Comparison of ENCODE assay signal across 9 cellular contexts in genomic region chr5:139131062-139131856, GRCh38.
A peak's percentile ranks its signal among the peaks of the same experiment; 100 is the strongest.
DNase-seq lines count a peak whose midpoint lies in the region; ATAC-seq and TF ChIP-seq lines count a peak whose summit lies in the region.
"Had no signal": no experiment of that assay in that cellular context is flagged by ENCODE, and none has a peak within 500 bp of the region (broad histone marks: within the 10 kb centered on the region; RNA-seq: fewer than 3 reads in every experiment).

No MANE protein-coding gene starts in this region.

- H3K36me3 ChIP-seq in breast epithelium (no peaks in the 10 kb centered on the region), mammary epithelial cell (ENCODE audit: insufficient read depth, low read length) (no peaks in the 10 kb centered on the region), neuronal stem cell (replicated peaks in 1 of 2; ENCODE audit: control insufficient read depth in 2 of 2, insufficient read depth in 2 of 2, low read length in 2 of 2) (peaks cover 0 to 3% of the 10 kb centered on the region in 2 donors), uterus (no peaks in the 10 kb centered on the region)

- no peak overlapping the region for H2BK12ac ChIP-seq in neuronal stem cell (ENCODE audit: low read length)

- ATAC-seq in foreskin keratinocyte (peak; percentile 21), HG02678 (IDR thresholded peaks at IDR 0.05; ENCODE audit: unreplicated experiment) (no peak), GM19395 (IDR thresholded peaks at IDR 0.05; ENCODE audit: unreplicated experiment) (no peak)
- ATAC-seq: Panc1 had no signal

- CTCF ChIA-PET in mammary epithelial cell (lab: Charles Lee; ENCODE audit: low non-redundant PET): no interaction called here

- H3K4me2 ChIP-seq in mammary epithelial cell (ENCODE audit: insufficient read depth, low read depth, low read length): no peak overlapping the region
- H3K4me2 ChIP-seq in neuronal stem cell (ENCODE audit: insufficient read depth, low read length, poor library complexity, severe bottlenecking): peak overlapping the region; percentile 21

- no peak overlapping the region for H4K91ac ChIP-seq in neuronal stem cell (ENCODE audit: low read depth, low read length, poor library complexity)

- H3K9ac ChIP-seq in mammary epithelial cell (ENCODE audit: insufficient read depth, low read length): no peak overlapping the region
- peak overlapping the region; percentile 71 for H3K9ac ChIP-seq in neuronal stem cell (ENCODE audit: low read depth, low read length, poor library complexity)

- in situ Hi-C loops in mammary epithelial cell (cut with MboI; ENCODE audit: low sequenced_read_pairs in 2 of 2): no loop called here

- no peaks in the 10 kb centered on the region for H4K20me1 ChIP-seq in mammary epithelial cell (ENCODE audit: insufficient read depth, low read length)

- no peaks in the 10 kb centered on the region for H3K9me3 ChIP-seq in breast epithelium
- H3K9me3 ChIP-seq in mammary epithelial cell (replicated peaks; ENCODE audit: insufficient read depth, low read length): no peaks in the 10 kb centered on the region
- H3K9me3 ChIP-seq in neuronal stem cell (replicated peaks in 1 of 2; ENCODE audit: control insufficient read depth in 2 of 2, insufficient read depth in 1 of 2, low read depth in 1 of 2, low read length in 2 of 2): no peaks in the 10 kb centered on the region
- no peaks in the 10 kb centered on the region for H3K9me3 ChIP-seq in uterus

- dilution Hi-C loops in mammary epithelial cell (cut with HindIII; ENCODE audit: low sequenced_read_pairs): loop anchor here (10.0 kb wide), 1 partner anchor 56 kb away; no protein-coding TSS in a partner anchor

- peak overlapping the region; percentile 66 for H3K14ac ChIP-seq in neuronal stem cell (ENCODE audit: low read length)

- H2AK5ac ChIP-seq in neuronal stem cell (ENCODE audit: low read depth, low read length): no peak overlapping the region

- H3K79me1 ChIP-seq in neuronal stem cell (ENCODE audit: low read depth, low read length): no peaks in the 10 kb centered on the region

- H2BK15ac ChIP-seq in neuronal stem cell (ENCODE audit: low read length): no peak overlapping the region

- TF ChIP-seq CTCF in breast epithelium (IDR thresholded peaks at IDR 0.05) (no peak), mammary epithelial cell (conservative IDR thresholded peaks at IDR 0.05 in 1 of 2, IDR thresholded peaks at IDR 0.05 in 1 of 2; ENCODE audit: extremely low read depth in 1 of 2, insufficient read depth in 1 of 2, low read depth in 1 of 2, low read length in 2 of 2) (no peak), foreskin keratinocyte (conservative IDR thresholded peaks at IDR 0.05) (no peak), uterus (IDR thresholded peaks at IDR 0.05) (no peak)

- H3K18ac ChIP-seq in neuronal stem cell (ENCODE audit: low read length): peak overlapping the region; percentile 1

- H2AFZ ChIP-seq in mammary epithelial cell (ENCODE audit: low read depth, low read length) (no peak overlapping the region), neuronal stem cell (ENCODE audit: low read length) (peak overlapping the region; percentile 69)

- intact Hi-C loops in breast epithelium (cut with DNase I; ENCODE audit: low total_unique reads): no loop called here
- intact Hi-C loops in mammary epithelial cell (cut with micrococcal nuclease): no loop called here
- intact Hi-C loops in uterus (cut with DNase I; ENCODE audit: low total_unique reads): no loop called here

- DNase-seq in breast epithelium (ENCODE audit: low spot score in 2 of 2) (peak in 1 of 2 donors; percentile 34), mammary epithelial cell (no peak), foreskin keratinocyte (no peak), neuronal stem cell (ENCODE audit: low spot score) (no peak), uterus (peak; percentile 63 to 64), T-helper 2 cell (no peak)

- peak overlapping the region in 2 of 3 donors; percentile 4 to 46 for H3K4me3 ChIP-seq in breast epithelium
- no peak overlapping the region for H3K4me3 ChIP-seq in mammary epithelial cell (replicated peaks in 1 of 3; ENCODE audit: insufficient read depth in 1 of 3, low read depth in 2 of 3, low read length in 3 of 3)
- no peak overlapping the region for H3K4me3 ChIP-seq in neuronal stem cell (ENCODE audit: low read length in 2 of 2)
- H3K4me3 ChIP-seq in uterus: peak overlapping the region; percentile 5 to 12

- TF ChIP-seq POLR2A in breast epithelium (IDR thresholded peaks at IDR 0.05): no peak
- TF ChIP-seq POLR2A in uterus (IDR thresholded peaks at IDR 0.05): no peak

- H3K79me2 ChIP-seq in mammary epithelial cell (ENCODE audit: insufficient read depth, low read length): peaks cover 11% of the 10 kb centered on the region

- H2BK120ac ChIP-seq in neuronal stem cell (ENCODE audit: low read depth, low read length): no peak overlapping the region

- 52% methylated on average over 7 of the region's 9 CpGs for WGBS in mammary epithelial cell (ENCODE audit: low coverage, missing lambda C conversion rate)
- WGBS in neuronal stem cell (ENCODE audit: extremely low coverage in 2 of 2, insufficient read length in 2 of 2, insufficient replicate concordance in 1 of 2), 2 donors: no CpG with 5 or more reads among the region's 9 CpGs

- no peak overlapping the region for H3K4ac ChIP-seq in neuronal stem cell (ENCODE audit: low read length)

- no peak overlapping the region for H3K23ac ChIP-seq in neuronal stem cell (ENCODE audit: low read depth, low read length, poor library complexity)

- peak overlapping the region; percentile 85 to 88 for H3K27ac ChIP-seq in breast epithelium
- no peak overlapping the region for H3K27ac ChIP-seq in mammary epithelial cell (ENCODE audit: insufficient read depth, low read depth, low read length)
- no peak overlapping the region for H3K27ac ChIP-seq in foreskin keratinocyte
- H3K27ac ChIP-seq in neuronal stem cell (replicated peaks; ENCODE audit: low read length): no peak overlapping the region
- H3K27ac ChIP-seq in uterus: peak overlapping the region; percentile 91

- H3K4me1 ChIP-seq in breast epithelium (peaks cover 0 to 9% of the 10 kb centered on the region in 2 donors), mammary epithelial cell (ENCODE audit: insufficient read depth, low read length) (no peaks in the 10 kb centered on the region), foreskin keratinocyte (no peaks in the 10 kb centered on the region), neuronal stem cell (ENCODE audit: control insufficient read depth in 2 of 2, insufficient read depth in 1 of 2, low read depth in 1 of 2, low read length in 2 of 2) (peaks cover 10 to 22% of the 10 kb centered on the region in 2 donors), uterus (peaks cover 7 to 11% of the 10 kb centered on the region in 2 donors)

- no peaks in the 10 kb centered on the region for H3K27me3 ChIP-seq in breast epithelium
- no peaks in the 10 kb centered on the region for H3K27me3 ChIP-seq in mammary epithelial cell (ENCODE audit: insufficient read depth, low read length)
- no peaks in the 10 kb centered on the region for H3K27me3 ChIP-seq in foreskin keratinocyte
- no peaks in the 10 kb centered on the region for H3K27me3 ChIP-seq in neuronal stem cell (ENCODE audit: control insufficient read depth in 3 of 3, insufficient read depth in 3 of 3, low read depth in 1 of 3, low read length in 3 of 3)
- no peaks in the 10 kb centered on the region for H3K27me3 ChIP-seq in uterus

- no peak overlapping the region for H4K8ac ChIP-seq in neuronal stem cell (ENCODE audit: low read depth, low read length)

- no TSS peak for BruUV-seq in mammary epithelial cell (replicated peaks; lab: Mats Ljungman, UMichigan)

- H2BK5ac ChIP-seq in neuronal stem cell (ENCODE audit: low read length): no peak overlapping the region

Comparison
In these comparisons a context has a peak if more than half of its experiments do, and no peak if none do; other contexts are left out.
1. H3K27ac ChIP-seq: peak in breast epithelium (2 of 2) and uterus (2 of 2); none in mammary epithelial cell (single experiment), foreskin keratinocyte (single experiment) and neuronal stem cell (single experiment).
2. H3K4me3 ChIP-seq: peak in breast epithelium (2 of 3) and uterus (2 of 2); none in mammary epithelial cell (0 of 3) and neuronal stem cell (0 of 2).
3. DNase-seq: peak in uterus (2 of 2); none in mammary epithelial cell (single experiment), foreskin keratinocyte (0 of 2), neuronal stem cell (single experiment) and T-helper 2 cell (0 of 5).